ENCODE assay signal across 27 cellular contexts in the genomic region with DNA sequence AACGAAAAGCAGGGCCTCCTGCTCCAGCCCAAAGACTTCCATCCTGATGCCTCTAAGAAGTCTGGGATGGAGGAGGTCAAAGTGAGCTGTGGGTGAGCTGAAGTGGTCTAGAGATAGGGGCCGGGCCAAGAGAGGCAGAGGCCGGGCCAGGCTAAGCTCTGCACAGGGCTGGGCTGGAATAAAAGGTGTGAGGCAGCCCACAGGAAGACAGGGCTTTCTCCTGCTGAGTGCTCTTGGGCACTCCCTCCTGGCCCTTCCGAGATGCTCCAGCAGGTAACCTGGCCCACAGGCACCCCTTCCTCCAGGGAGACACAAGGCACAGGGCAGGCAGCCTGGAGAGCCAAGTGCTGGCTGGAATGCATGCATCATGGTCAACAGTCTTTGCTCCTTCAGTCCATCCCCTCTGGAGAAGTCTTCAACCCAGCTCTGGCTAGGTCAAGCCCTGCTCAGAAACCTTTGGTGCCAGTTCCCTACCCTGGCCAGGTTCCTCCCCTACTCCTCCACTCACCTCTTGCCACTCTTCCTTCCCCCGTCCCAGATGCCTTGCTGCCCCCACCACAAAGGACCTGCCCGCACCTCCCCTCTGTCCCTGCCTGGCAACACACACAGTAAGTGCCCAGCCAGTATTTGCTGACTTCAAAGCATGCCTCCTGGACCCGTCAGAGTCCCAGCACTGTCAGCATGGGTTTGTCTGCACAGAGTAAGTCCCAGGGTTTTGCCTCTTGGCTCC.
"Had no signal": no experiment of that assay in that cellular context is flagged by ENCODE, and none has a peak within 500 bp of the region (broad histone marks: within the 10 kb centered on the region; RNA-seq: fewer than 3 reads in every experiment).

No MANE protein-coding gene starts in this region.

- H3K27me3 ChIP-seq: body of pancreas, cardiac muscle cell, heart right ventricle, neural progenitor cell, thyroid gland had no signal

- H3K4me3 Mint-ChIP-seq: activated B cell treated with CpG ODN at 0.5 μM for 24 hours; activated CD4-positive, alpha-beta T cell treated with anti-CD3 and anti-CD28 coated beads for 36 hours; dendritic cell treated with granulocyte-macrophage colony-stimulating factor and Interleukin-4, amounts not matched to agents 40 ng/mL and 50 ng/mL, for 4 days; naive thymus-derived CD8-positive, alpha-beta T cell; neural progenitor cell; stimulated activated naive CD8-positive, alpha-beta T cell treated with anti-CD3 and anti-CD28 coated beads, Interleukin-15, Interleukin-2, amounts not matched to agents 100 ng/mL and 50 ng/mL, for 24 hours; T-cell had no signal

- H3K4me1 Mint-ChIP-seq: activated B cell treated with CpG ODN at 0.5 μM for 24 hours; activated CD4-positive, alpha-beta T cell treated with anti-CD3 and anti-CD28 coated beads for 36 hours; neural progenitor cell; T-cell had no signal

- H3K9me3 Mint-ChIP-seq: activated B cell treated with CpG ODN at 0.5 μM for 24 hours; dendritic cell treated with granulocyte-macrophage colony-stimulating factor and Interleukin-4, amounts not matched to agents 40 ng/mL and 50 ng/mL, for 4 days; neural progenitor cell; stimulated activated naive CD8-positive, alpha-beta T cell treated with anti-CD3 and anti-CD28 coated beads, Interleukin-15, Interleukin-2, amounts not matched to agents 100 ng/mL and 50 ng/mL, for 24 hours had no signal

- H3K27ac Mint-ChIP-seq: activated B cell treated with CpG ODN at 0.5 μM for 24 hours; activated CD4-positive, alpha-beta T cell treated with anti-CD3 and anti-CD28 coated beads for 36 hours; dendritic cell treated with granulocyte-macrophage colony-stimulating factor and Interleukin-4, amounts not matched to agents 40 ng/mL and 50 ng/mL, for 4 days; neural progenitor cell; stimulated activated naive CD8-positive, alpha-beta T cell treated with anti-CD3 and anti-CD28 coated beads, Interleukin-15, Interleukin-2, amounts not matched to agents 100 ng/mL and 50 ng/mL, for 24 hours; T-cell had no signal

- ATAC-seq: activated CD4-positive, alpha-beta T cell treated with anti-CD3 and anti-CD28 coated beads for 36 hours; body of pancreas; left colon; lower lobe of right lung; naive thymus-derived CD8-positive, alpha-beta T cell had no signal

- H3K36me3 Mint-ChIP-seq: naive thymus-derived CD8-positive, alpha-beta T cell; neural progenitor cell; T-cell had no signal

- H3K4me1 ChIP-seq: body of pancreas, lower lobe of right lung, neural progenitor cell, prostate gland, thyroid gland had no signal

- H3K36me3 ChIP-seq: lower lobe of right lung, neural progenitor cell, prostate gland, thyroid gland had no signal

- DNase-seq: activated B cell treated with CpG ODN at 0.5 μM for 24 hours; activated CD4-positive, alpha-beta T cell treated with anti-CD3 and anti-CD28 coated beads for 36 hours; activated CD4-positive, alpha-beta T cell treated with anti-CD3 and anti-CD28 coated beads, Interleukin-2, amount 50 U/mL, for 4 hours; activated CD8-positive, alpha-beta memory T cell treated with anti-CD3 and anti-CD28 coated beads for 24 hours; activated CD8-positive, alpha-beta memory T cell treated with anti-CD3 and anti-CD28 coated beads, Interleukin-2, amount 50 U/mL, for 4 hours; activated naive CD4-positive, alpha-beta T cell treated with anti-CD3 and anti-CD28 coated beads, Interleukin-2, amount 50 U/mL, for 16 hours; activated T-cell treated with anti-CD3 and anti-CD28 coated beads, Interleukin-2, amount 50 U/mL, for 48 hours; anterior cingulate cortex; body of pancreas; effector CD4-positive, alpha-beta T cell; erythroblast; foreskin fibroblast; heart right ventricle; islet precursor cell; left colon; lower lobe of right lung; stimulated activated CD4-positive, alpha-beta T cell treated with anti-CD3 and anti-CD28 coated beads, Interleukin-4, amount 100 ng/mL, for 24 hours; substantia nigra; T-helper 9 cell; thyroid gland had no signal

- H3K4me3 ChIP-seq: body of pancreas, cardiac muscle cell, heart right ventricle, lower lobe of right lung, neural progenitor cell, prostate gland, thyroid gland had no signal

- H3K9me3 ChIP-seq: body of pancreas, heart right ventricle, lower lobe of right lung, prostate gland, thyroid gland had no signal

- H3K27me3 Mint-ChIP-seq: activated CD4-positive, alpha-beta T cell treated with anti-CD3 and anti-CD28 coated beads for 36 hours; stimulated activated naive CD8-positive, alpha-beta T cell treated with anti-CD3 and anti-CD28 coated beads, Interleukin-15, Interleukin-2, amounts not matched to agents 100 ng/mL and 50 ng/mL, for 24 hours had no signal

- H3K27ac ChIP-seq: body of pancreas, cardiac muscle cell, heart right ventricle, lower lobe of right lung, neural progenitor cell, prostate gland, thyroid gland had no signal
